ENCODE assay signal across 31 cellular contexts in the genomic region with DNA sequence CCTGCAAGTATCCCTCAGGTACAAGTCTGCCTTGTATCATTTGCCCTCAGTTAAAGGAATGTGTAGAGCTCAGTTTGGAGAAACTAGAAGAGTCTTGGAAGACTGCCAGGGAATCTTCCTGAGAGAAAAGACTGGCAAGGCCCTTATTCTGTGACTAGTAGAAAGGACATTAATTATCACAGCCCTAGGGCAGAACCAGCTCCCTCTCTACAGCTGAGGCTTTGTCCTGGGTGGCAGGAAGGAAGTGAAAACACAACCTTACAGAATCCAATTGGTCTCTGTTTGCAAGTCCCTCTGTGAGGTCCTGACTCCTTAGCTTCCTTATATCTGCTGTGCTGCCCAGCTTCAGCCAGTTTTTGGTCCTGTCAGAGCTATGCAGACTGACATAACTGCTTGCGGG.
A peak's percentile ranks its signal among the peaks of the same experiment; 100 is the strongest.
DNase-seq lines count a peak whose midpoint lies in the region; ATAC-seq and TF ChIP-seq lines count a peak whose summit lies in the region.
"Had no signal": no experiment of that assay in that cellular context is flagged by ENCODE, and none has a peak within 500 bp of the region (broad histone marks: within the 10 kb centered on the region; RNA-seq: fewer than 3 reads in every experiment).

No MANE protein-coding gene starts in this region.

- H3K4me1 ChIP-seq in A673 (ENCODE audit: insufficient read depth, low read length, poor library complexity, severe bottlenecking): no peaks in the 10 kb centered on the region
- H3K4me1 ChIP-seq: ascending aorta, psoas muscle, sigmoid colon, upper lobe of right lung had no signal

- POLR2A ChIA-PET in A673 (lab: Charles Lee; ENCODE audit: low non-redundant PET): no interaction called here

- CTCF ChIA-PET in A673 (lab: Charles Lee): no interaction called here

- no peak overlapping the region for H3K27ac ChIP-seq in A673 (ENCODE audit: low read depth, low read length, poor library complexity, severe bottlenecking)
- H3K27ac ChIP-seq: ascending aorta, cardiac muscle cell, GM23248, HL-60, psoas muscle, sigmoid colon, upper lobe of right lung had no signal

- DNase-seq in A673 (ENCODE audit: low spot score): peak; percentile 23
- DNase-seq in ELF-1 (ENCODE audit: low read depth, low spot score): peak; percentile 23
- peak; percentile 66 for DNase-seq in NCI-H2227 treated with DMSO at 0.1 percent for 48 hours (lab: John Stamatoyannopoulos, UW)
- DNase-seq in foreskin melanocyte: peak; percentile 74
- DNase-seq in chondrocyte (ENCODE audit: low spot score): no peak
- DNase-seq in activated CD4-positive, alpha-beta T cell treated with anti-CD3 and anti-CD28 coated beads, Interleukin-2, amount 50 U/mL, for 1 hour: no peak
- DNase-seq: activated CD8-positive, alpha-beta T cell treated with anti-CD3 and anti-CD28 coated beads, Interleukin-2, amount 10 ng/mL, durations not matched to agents 7 days and 5 days; activated naive CD8-positive, alpha-beta T cell treated with anti-CD3 and anti-CD28 coated beads, Interleukin-2, amount 10 ng/mL, durations not matched to agents 7 days and 5 days; C1 segment of cervical spinal cord; Calu3; GM23248; hippocampal formation; Karpas-422; left ventricle myocardium superior; naive thymus-derived CD4-positive, alpha-beta T cell; NCI-H1092; NCI-H2081 treated with DMSO at 0.1 percent for 48 hours; NCI-H524 treated with DMSO at 0.1 percent for 48 hours; occipital lobe; psoas muscle; RPMI8226; sigmoid colon; stimulated activated CD4-positive, alpha-beta T cell treated with anti-CD3 and anti-CD28 coated beads, Interleukin-4, amount 100 ng/mL, for 4 hours; substantia nigra; upper lobe of right lung had no signal

- no peaks in the 10 kb centered on the region for H3K36me3 Mint-ChIP-seq in chondrocyte (ENCODE audit: low read depth)
- H3K36me3 Mint-ChIP-seq: activated naive CD8-positive, alpha-beta T cell treated with anti-CD3 and anti-CD28 coated beads, Interleukin-2, amount 10 ng/mL, durations not matched to agents 7 days and 5 days; naive thymus-derived CD4-positive, alpha-beta T cell; stimulated activated memory B cell treated with anti-CD40 and anti-IgM and Interleukin-4, amounts not matched to agents 10 μg/mL and 1 μg/mL and 100 μg/mL, for 72 hours had no signal

- H3K27ac Mint-ChIP-seq in chondrocyte (ENCODE audit: unreplicated experiment): no peak overlapping the region
- H3K27ac Mint-ChIP-seq: activated CD8-positive, alpha-beta T cell treated with anti-CD3 and anti-CD28 coated beads, Interleukin-2, amount 10 ng/mL, durations not matched to agents 7 days and 5 days; activated naive CD8-positive, alpha-beta T cell treated with anti-CD3 and anti-CD28 coated beads, Interleukin-2, amount 10 ng/mL, durations not matched to agents 7 days and 5 days; dendritic cell treated with granulocyte-macrophage colony-stimulating factor and Interleukin-4, amounts not matched to agents 40 ng/mL and 50 ng/mL, for 4 days; naive thymus-derived CD4-positive, alpha-beta T cell; stimulated activated memory B cell treated with anti-CD40 and anti-IgM and Interleukin-4, amounts not matched to agents 10 μg/mL and 1 μg/mL and 100 μg/mL, for 72 hours had no signal

- H3K9me3 ChIP-seq in A673 (ENCODE audit: low read depth, low read length, poor library complexity, severe bottlenecking): no peaks in the 10 kb centered on the region
- H3K9me3 ChIP-seq: ascending aorta, psoas muscle, sigmoid colon, upper lobe of right lung had no signal

- H3K4me3 ChIP-seq in A673 (ENCODE audit: low read depth, low read length, poor library complexity, severe bottlenecking): no peak overlapping the region
- H3K4me3 ChIP-seq: ascending aorta, cardiac muscle cell, GM23248, psoas muscle, sigmoid colon, upper lobe of right lung had no signal

- intact Hi-C loops in A673 (cut with micrococcal nuclease; ENCODE audit: unreplicated experiment): loop anchor here (10.0 kb wide), 1 partner anchor 277 kb away; no protein-coding TSS in a partner anchor

- no peak for TF ChIP-seq CTCF in A673 (conservative IDR thresholded peaks at IDR 0.05; ENCODE audit: low read depth, low read length)
- TF ChIP-seq CTCF in chondrocyte (IDR thresholded peaks at IDR 0.05): no peak

- peaks cover 11% of the 10 kb centered on the region for H3K27me3 ChIP-seq in A673 (replicated peaks; ENCODE audit: insufficient read depth, low read depth, low read length, poor library complexity)
- H3K27me3 ChIP-seq: ascending aorta, cardiac muscle cell, sigmoid colon, upper lobe of right lung had no signal

- no peaks in the 10 kb centered on the region for H3K36me3 ChIP-seq in A673 (ENCODE audit: insufficient read depth, low read length, poor library complexity, severe bottlenecking)
- H3K36me3 ChIP-seq: ascending aorta, cardiac muscle cell, sigmoid colon, upper lobe of right lung had no signal

- BruUV-seq in A673 (replicated peaks; lab: Mats Ljungman, UMichigan): no TSS peak

- no peak overlapping the region for H3K4me3 Mint-ChIP-seq in chondrocyte (ENCODE audit: unreplicated experiment)
- H3K4me3 Mint-ChIP-seq: activated CD8-positive, alpha-beta T cell treated with anti-CD3 and anti-CD28 coated beads, Interleukin-2, amount 10 ng/mL, durations not matched to agents 7 days and 5 days; activated naive CD8-positive, alpha-beta T cell treated with anti-CD3 and anti-CD28 coated beads, Interleukin-2, amount 10 ng/mL, durations not matched to agents 7 days and 5 days; dendritic cell treated with granulocyte-macrophage colony-stimulating factor and Interleukin-4, amounts not matched to agents 40 ng/mL and 50 ng/mL, for 4 days; naive thymus-derived CD4-positive, alpha-beta T cell; stimulated activated memory B cell treated with anti-CD40 and anti-IgM and Interleukin-4, amounts not matched to agents 10 μg/mL and 1 μg/mL and 100 μg/mL, for 72 hours had no signal

- H3K4me1 Mint-ChIP-seq in chondrocyte (ENCODE audit: low read depth): no peaks in the 10 kb centered on the region
- H3K4me1 Mint-ChIP-seq: activated naive CD8-positive, alpha-beta T cell treated with anti-CD3 and anti-CD28 coated beads, Interleukin-2, amount 10 ng/mL, durations not matched to agents 7 days and 5 days; naive thymus-derived CD4-positive, alpha-beta T cell; stimulated activated memory B cell treated with anti-CD40 and anti-IgM and Interleukin-4, amounts not matched to agents 10 μg/mL and 1 μg/mL and 100 μg/mL, for 72 hours had no signal

- no peak for ATAC-seq in GM18502 (IDR thresholded peaks at IDR 0.05; ENCODE audit: poor library complexity, unreplicated experiment)
- ATAC-seq: activated CD8-positive, alpha-beta T cell treated with anti-CD3 and anti-CD28 coated beads, Interleukin-2, amount 10 ng/mL, durations not matched to agents 7 days and 5 days; left ventricle myocardium superior; naive thymus-derived CD4-positive, alpha-beta T cell; psoas muscle; stimulated activated memory B cell treated with anti-CD40 and anti-IgM and Interleukin-4, amounts not matched to agents 10 μg/mL and 1 μg/mL and 100 μg/mL, for 72 hours; upper lobe of right lung had no signal

- peaks cover 2% of the 10 kb centered on the region for H3K27me3 Mint-ChIP-seq in chondrocyte (ENCODE audit: low read depth)
- H3K27me3 Mint-ChIP-seq: activated naive CD8-positive, alpha-beta T cell treated with anti-CD3 and anti-CD28 coated beads, Interleukin-2, amount 10 ng/mL, durations not matched to agents 7 days and 5 days; dendritic cell treated with granulocyte-macrophage colony-stimulating factor and Interleukin-4, amounts not matched to agents 40 ng/mL and 50 ng/mL, for 4 days; naive thymus-derived CD4-positive, alpha-beta T cell; stimulated activated memory B cell treated with anti-CD40 and anti-IgM and Interleukin-4, amounts not matched to agents 10 μg/mL and 1 μg/mL and 100 μg/mL, for 72 hours had no signal

- no peaks in the 10 kb centered on the region for H3K9me3 Mint-ChIP-seq in chondrocyte (ENCODE audit: low read depth)
- H3K9me3 Mint-ChIP-seq: dendritic cell treated with granulocyte-macrophage colony-stimulating factor and Interleukin-4, amounts not matched to agents 40 ng/mL and 50 ng/mL, for 4 days; stimulated activated memory B cell treated with anti-CD40 and anti-IgM and Interleukin-4, amounts not matched to agents 10 μg/mL and 1 μg/mL and 100 μg/mL, for 72 hours had no signal

Comparison
In these comparisons a context has a peak if more than half of its experiments do, and no peak if none do; other contexts are left out.
1. DNase-seq: peak in A673 (single experiment), ELF-1 (single experiment), NCI-H2227 treated with DMSO at 0.1 percent for 48 hours (single experiment) and foreskin melanocyte (single experiment); none in chondrocyte (single experiment) and activated CD4-positive, alpha-beta T cell treated with anti-CD3 and anti-CD28 coated beads, Interleukin-2, amount 50 U/mL, for 1 hour (single experiment).